In genomic region chr14:77208266-77208978, GRCh38 we compare ENCODE assay signal across 8 cellular contexts. TPM values are rescaled to one million over a fixed set of nuclear protein-coding genes. Genes with fewer than 3 reads are reported as not detected.
A peak's percentile ranks its signal among the peaks of the same experiment; 100 is the strongest.
DNase-seq lines count a peak whose midpoint lies in the region; ATAC-seq and TF ChIP-seq lines count a peak whose summit lies in the region.

No MANE protein-coding gene starts in this region.

- intact Hi-C loops in ovary (cut with DNase I), result no loop called here
- intact Hi-C loops in esophagus squamous epithelium (cut with DNase I), result loop anchor here (5.0 kb wide), 1 partner anchor 46 kb away; no protein-coding TSS in a partner anchor

- 16 to 17% (median 16%) methylated on average over 10 of the region's 10 CpGs for WGBS in ovary, 3 donors
- 31 to 46% methylated on average over 6 to 10 of the region's 10 CpGs for WGBS in esophagus squamous epithelium, 2 donors

- H3K4me1 Mint-ChIP-seq in activated T-cell treated with anti-CD3 and anti-CD28 coated beads, Interleukin-2, amount 50 U/mL, for 4 hours (ENCODE audit: low read depth), result peaks cover 2% of the 10 kb centered on the region

- H3K36me3 ChIP-seq in ovary, result no peaks in the 10 kb centered on the region
- H3K36me3 ChIP-seq in esophagus squamous epithelium, result no peaks in the 10 kb centered on the region

- H3K4me3 ChIP-seq in ovary (no peak overlapping the region), esophagus squamous epithelium (no peak overlapping the region)

- H3K4me1 ChIP-seq in ovary (ENCODE audit: insufficient read depth), result no peaks in the 10 kb centered on the region
- H3K4me1 ChIP-seq in esophagus squamous epithelium, result no peaks in the 10 kb centered on the region

- TF ChIP-seq CTCF in ovary (IDR thresholded peaks at IDR 0.05) (no peak), esophagus squamous epithelium (IDR thresholded peaks at IDR 0.05) (no peak)

- peaks cover 3% of the 10 kb centered on the region for H3K27me3 Mint-ChIP-seq in activated T-cell treated with anti-CD3 and anti-CD28 coated beads, Interleukin-2, amount 50 U/mL, for 4 hours (ENCODE audit: low read depth)

- ATAC-seq in activated T-cell treated with anti-CD3 and anti-CD28 coated beads, Interleukin-2, amount 50 U/mL, for 4 hours, result peak in 1 of 2 donors; percentile 48

- no peaks in the 10 kb centered on the region for H3K9me3 ChIP-seq in ovary
- H3K9me3 ChIP-seq in esophagus squamous epithelium, result no peaks in the 10 kb centered on the region

- H3K4me3 Mint-ChIP-seq in activated T-cell treated with anti-CD3 and anti-CD28 coated beads, Interleukin-2, amount 50 U/mL, for 4 hours, result no peak overlapping the region

- TF ChIP-seq POLR2A in ovary (IDR thresholded peaks at IDR 0.05) (no peak), esophagus squamous epithelium (IDR thresholded peaks at IDR 0.05) (no peak)

- no peak for TF ChIP-seq EP300 in ovary (IDR thresholded peaks at IDR 0.05)

- H3K27ac ChIP-seq in ovary, result no peak overlapping the region
- H3K27ac ChIP-seq in esophagus squamous epithelium, result no peak overlapping the region

- H3K9me3 Mint-ChIP-seq in activated T-cell treated with anti-CD3 and anti-CD28 coated beads, Interleukin-2, amount 50 U/mL, for 4 hours, result no peaks in the 10 kb centered on the region

- H3K27me3 ChIP-seq in ovary (no peaks in the 10 kb centered on the region), esophagus squamous epithelium (peaks cover 0 to 15% (median 0%) of the 10 kb centered on the region in 4 donors)

- H3K36me3 Mint-ChIP-seq in activated T-cell treated with anti-CD3 and anti-CD28 coated beads, Interleukin-2, amount 50 U/mL, for 4 hours (ENCODE audit: insufficient read depth), result no peaks in the 10 kb centered on the region

- peak; percentile 1 for DNase-seq in NCI-H146 (lab: John Stamatoyannopoulos, UW)
- no peak for DNase-seq in NCI-H146 treated with DMSO at 0.1 percent for 48 hours (lab: John Stamatoyannopoulos, UW; ENCODE audit: unreplicated experiment)
- DNase-seq in NCI-H524 treated with DMSO at 0.1 percent for 48 hours (lab: John Stamatoyannopoulos, UW), result peak; percentile 46
- DNase-seq in activated T-cell treated with anti-CD3 and anti-CD28 coated beads, Interleukin-2, amount 50 U/mL, for 4 hours, result peak; percentile 24
- peak; percentile 6 for DNase-seq in fibroblast of the conjunctiva (ENCODE audit: low read depth)
- DNase-seq in ovary, result peak; percentile 33 to 78 (median 67)
- no peak for DNase-seq in esophagus squamous epithelium (lab: John Stamatoyannopoulos, UW)
- no peak for DNase-seq in NCI-H1436 (lab: John Stamatoyannopoulos, UW)

RNA-seq across cellular contexts. Expression of gene TMEM63C, which starts 26.8 kb away (rescaled TPM):
- total RNA-seq in activated T-cell treated with anti-CD3 and anti-CD28 coated beads, Interleukin-2, amount 50 U/mL, for 4 hours, result under 1 TPM; 0.65 to 0.91 (median 0.87) TPM
- total RNA-seq in ovary (under 1 TPM in 6 of 7 donors, not detected in 1; 0.23 to 0.77 (median 0.25) TPM), esophagus squamous epithelium (10 to 100 TPM in 1 of 4 donors, 1 to 10 TPM in 3; 5.2 to 18.6 (median 9.8) TPM)
- 1 to 10 TPM in 1 of 2 donors, under 1 TPM in 1; 0.16 to 1.7 TPM for polyA plus RNA-seq in ovary

Comparison
In these comparisons a context has a peak if more than half of its experiments do, and no peak if none do; other contexts are left out.
1. DNase-seq: peak in NCI-H146 (single experiment), NCI-H524 treated with DMSO at 0.1 percent for 48 hours (single experiment), activated T-cell treated with anti-CD3 and anti-CD28 coated beads, Interleukin-2, amount 50 U/mL, for 4 hours (single experiment), fibroblast of the conjunctiva (single experiment) and ovary (5 of 5); none in NCI-H146 treated with DMSO at 0.1 percent for 48 hours (single experiment), esophagus squamous epithelium (single experiment) and NCI-H1436 (single experiment).